In the genomic region with DNA sequence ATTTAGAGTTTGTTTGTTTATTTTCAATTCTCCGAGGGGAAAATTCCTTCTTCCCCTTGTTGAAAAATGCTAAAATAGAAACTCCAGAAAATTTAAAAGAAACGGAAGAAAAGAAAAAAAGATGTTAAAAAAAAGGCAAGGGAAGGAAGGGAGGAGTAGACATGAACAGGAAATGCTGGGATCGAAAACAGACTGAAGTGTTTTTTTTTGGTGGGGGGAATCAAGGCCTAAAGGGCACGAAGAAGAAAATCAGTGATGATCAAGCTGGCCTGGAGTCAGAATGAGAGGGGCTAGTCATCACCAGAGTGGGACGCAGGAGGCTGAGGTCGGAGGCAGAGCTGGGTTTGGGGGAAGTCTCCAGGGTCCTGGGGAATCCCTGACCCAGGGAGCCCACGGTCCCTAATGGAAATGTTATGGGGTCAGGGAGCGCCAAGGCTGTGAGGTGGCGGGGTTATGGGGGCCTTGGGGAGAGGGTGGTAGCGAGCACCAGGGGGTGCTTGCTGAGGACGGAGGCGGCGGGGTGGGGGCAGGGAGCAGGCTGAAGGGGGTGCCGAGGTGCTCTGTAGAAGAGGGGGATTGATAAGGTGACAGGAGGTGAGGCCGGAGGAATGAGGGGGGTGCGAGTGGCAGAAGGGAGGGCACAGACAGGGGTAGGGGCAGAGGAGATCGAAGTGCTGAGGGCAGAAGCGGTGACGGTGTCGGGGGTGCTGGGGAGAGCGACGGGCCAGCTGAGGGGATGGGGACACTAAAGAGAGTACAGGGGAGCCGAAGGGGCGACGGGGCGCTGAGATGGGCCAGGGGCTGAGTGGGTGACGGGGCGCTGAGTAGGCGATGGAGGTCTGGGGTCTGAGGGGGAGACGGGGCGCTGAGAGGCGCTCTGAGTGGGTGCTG, we compare ENCODE assay signal across 8 cellular contexts. TPM values are rescaled to one million over a fixed set of nuclear protein-coding genes. Genes with fewer than 3 reads are reported as not detected.
DNase-seq lines count a peak whose midpoint lies in the region; ATAC-seq and TF ChIP-seq lines count a peak whose summit lies in the region.

No MANE protein-coding gene starts in this region.

- intact Hi-C loops in activated B cell treated with CpG ODN at 0.5 μM for 24 hours (cut with micrococcal nuclease) = loop anchor here (1.0 to 10.0 kb wide), 6 partner anchors 9 to 1925 kb away; a partner anchor contains a TSS
- intact Hi-C loops in dendritic cell treated with granulocyte-macrophage colony-stimulating factor and Interleukin-4, amounts not matched to agents 40 ng/mL and 50 ng/mL, for 4 days (cut with micrococcal nuclease) = loop anchor here (5.0 kb wide), 2 partner anchors 45 kb away; no protein-coding TSS in a partner anchor

- no peak overlapping the region for H4K5ac ChIP-seq in mesendoderm (ENCODE audit: low read length)

- H3K27me3 ChIP-seq in HL-60 (ENCODE audit: insufficient read depth, poor library complexity, severe bottlenecking) (no peaks in the 10 kb centered on the region), mesendoderm (ENCODE audit: insufficient read depth, low read length, poor library complexity) (no peaks in the 10 kb centered on the region)

- peak overlapping the region; percentile 98 for H3K27ac Mint-ChIP-seq in activated B cell treated with CpG ODN at 0.5 μM for 24 hours
- H3K27ac Mint-ChIP-seq in dendritic cell treated with granulocyte-macrophage colony-stimulating factor and Interleukin-4, amounts not matched to agents 40 ng/mL and 50 ng/mL, for 4 days = peak overlapping the region; percentile 93
- peak overlapping the region; percentile 100 for H3K27ac Mint-ChIP-seq in stimulated activated effector memory CD8-positive, alpha-beta T cell treated with anti-CD3 and anti-CD28 coated beads, Interleukin-12 subunit alpha, Interleukin-12 subunit beta, amount 100 ng/mL, for 72 hours

- H3K4me3 ChIP-seq in HL-60 (replicated peaks; ENCODE audit: insufficient read depth, low read length) (peak overlapping the region; percentile 97), mesendoderm (ENCODE audit: low read length) (peak overlapping the region; percentile 83)

- H2AK5ac ChIP-seq in mesendoderm (ENCODE audit: low read length) = peak overlapping the region; percentile 60

- H3K56ac ChIP-seq in mesendoderm (ENCODE audit: low read length) = peak overlapping the region; percentile 98

- no peak overlapping the region for H2BK15ac ChIP-seq in mesendoderm (replicated peaks; ENCODE audit: low read depth)

- peaks cover 64% of the 10 kb centered on the region for H3K4me1 Mint-ChIP-seq in activated B cell treated with CpG ODN at 0.5 μM for 24 hours
- H3K4me1 Mint-ChIP-seq in dendritic cell treated with granulocyte-macrophage colony-stimulating factor and Interleukin-4, amounts not matched to agents 40 ng/mL and 50 ng/mL, for 4 days (ENCODE audit: low read depth) = peaks cover 41% of the 10 kb centered on the region
- peaks cover 60% of the 10 kb centered on the region for H3K4me1 Mint-ChIP-seq in stimulated activated effector memory CD8-positive, alpha-beta T cell treated with anti-CD3 and anti-CD28 coated beads, Interleukin-12 subunit alpha, Interleukin-12 subunit beta, amount 100 ng/mL, for 72 hours

- H3K4ac ChIP-seq in mesendoderm (ENCODE audit: low read depth, low read length) = peak overlapping the region; percentile 17

- peak overlapping the region; percentile 66 for H3K4me2 ChIP-seq in mesendoderm (ENCODE audit: low read length)

- peak overlapping the region; percentile 98 for H3K4me3 Mint-ChIP-seq in activated B cell treated with CpG ODN at 0.5 μM for 24 hours
- peak overlapping the region; percentile 96 for H3K4me3 Mint-ChIP-seq in dendritic cell treated with granulocyte-macrophage colony-stimulating factor and Interleukin-4, amounts not matched to agents 40 ng/mL and 50 ng/mL, for 4 days
- H3K4me3 Mint-ChIP-seq in stimulated activated effector memory CD8-positive, alpha-beta T cell treated with anti-CD3 and anti-CD28 coated beads, Interleukin-12 subunit alpha, Interleukin-12 subunit beta, amount 100 ng/mL, for 72 hours = peak overlapping the region; percentile 97

- peak in 1 of 2 experiments; percentile 17 for DNase-seq in HL-60 (ENCODE audit: low read depth in 1 of 2, low spot score in 1 of 2)
- DNase-seq in activated B cell treated with CpG ODN at 0.5 μM for 24 hours = peak; percentile 38
- peak; percentile 31 for DNase-seq in mesendoderm
- DNase-seq in stimulated activated effector memory CD8-positive, alpha-beta T cell treated with anti-CD3 and anti-CD28 coated beads, Interleukin-12 subunit alpha, Interleukin-12 subunit beta, amount 100 ng/mL, for 72 hours (ENCODE audit: low spot score in 2 of 2) = peak; percentile 38 to 84
- DNase-seq in NCI-H1092 treated with DMSO at 0.1 percent for 48 hours (lab: John Stamatoyannopoulos, UW) = no peak

- H3K18ac ChIP-seq in mesendoderm (ENCODE audit: low read length) = peak overlapping the region; percentile 54

- CTCF ChIA-PET in activated B cell treated with CpG ODN at 0.5 μM for 24 hours (lab: Charles Lee) = interaction anchor here (1.6 kb wide), 1 partner anchor 60 kb away, joined by 8 read pairs; no protein-coding TSS in a partner anchor

- no peak for ATAC-seq in activated B cell treated with CpG ODN at 0.5 μM for 24 hours (ENCODE audit: low read depth)
- ATAC-seq in stimulated activated effector memory CD8-positive, alpha-beta T cell treated with anti-CD3 and anti-CD28 coated beads, Interleukin-12 subunit alpha, Interleukin-12 subunit beta, amount 100 ng/mL, for 72 hours = peak; percentile 57
- ATAC-seq in HG02840 (IDR thresholded peaks at IDR 0.05; ENCODE audit: low FRiP score, unreplicated experiment) = no peak
- no peak for ATAC-seq in HG03159 (IDR thresholded peaks at IDR 0.05; ENCODE audit: unreplicated experiment)

- TF ChIP-seq CTCF in HL-60 (IDR thresholded peaks at IDR 0.05; ENCODE audit: insufficient read depth, low read length) (no peak), activated B cell treated with CpG ODN at 0.5 μM for 24 hours (IDR thresholded peaks at IDR 0.05) (no peak)

- no peak overlapping the region for H4K8ac ChIP-seq in mesendoderm (ENCODE audit: low read depth, low read length)

- POLR2A ChIA-PET in activated B cell treated with CpG ODN at 0.5 μM for 24 hours (lab: Charles Lee) = interaction anchor here (0.6 to 8.0 kb wide), 13 partner anchors 10 to 661 kb away, joined by 3 to 63 read pairs (median 8); a partner anchor contains a TSS

- H3K36me3 Mint-ChIP-seq in activated B cell treated with CpG ODN at 0.5 μM for 24 hours (ENCODE audit: low read depth) = peaks cover 72% of the 10 kb centered on the region
- peaks cover 90% of the 10 kb centered on the region for H3K36me3 Mint-ChIP-seq in dendritic cell treated with granulocyte-macrophage colony-stimulating factor and Interleukin-4, amounts not matched to agents 40 ng/mL and 50 ng/mL, for 4 days (ENCODE audit: low read depth)
- H3K36me3 Mint-ChIP-seq in stimulated activated effector memory CD8-positive, alpha-beta T cell treated with anti-CD3 and anti-CD28 coated beads, Interleukin-12 subunit alpha, Interleukin-12 subunit beta, amount 100 ng/mL, for 72 hours = peaks cover 100% of the 10 kb centered on the region

- no peaks in the 10 kb centered on the region for H3K4me1 ChIP-seq in mesendoderm (ENCODE audit: control insufficient read depth, low read depth, low read length)

- H3K9me3 Mint-ChIP-seq in activated B cell treated with CpG ODN at 0.5 μM for 24 hours = peaks cover 16% of the 10 kb centered on the region
- peaks cover 24% of the 10 kb centered on the region for H3K9me3 Mint-ChIP-seq in dendritic cell treated with granulocyte-macrophage colony-stimulating factor and Interleukin-4, amounts not matched to agents 40 ng/mL and 50 ng/mL, for 4 days
- H3K9me3 Mint-ChIP-seq in stimulated activated effector memory CD8-positive, alpha-beta T cell treated with anti-CD3 and anti-CD28 coated beads, Interleukin-12 subunit alpha, Interleukin-12 subunit beta, amount 100 ng/mL, for 72 hours = peaks cover 6% of the 10 kb centered on the region

- H3K27ac ChIP-seq in HL-60 (replicated peaks) = peak overlapping the region; percentile 96
- H3K27ac ChIP-seq in mesendoderm (ENCODE audit: low read depth, low read length) = peak overlapping the region; percentile 99

- H3K79me2 ChIP-seq in mesendoderm (ENCODE audit: control insufficient read depth, insufficient read depth, low read length) = peaks cover 61% of the 10 kb centered on the region

- WGBS in mesendoderm (ENCODE audit: extremely low coverage, insufficient coverage, low lambda C conversion rate) = 100% methylated on average over 1 of the region's 32 CpGs

- peak overlapping the region; percentile 96 for H3K9ac ChIP-seq in mesendoderm (ENCODE audit: low read length)

- peak overlapping the region; percentile 17 for H2BK5ac ChIP-seq in mesendoderm (ENCODE audit: low read length)

- no peak overlapping the region for H3K23ac ChIP-seq in mesendoderm (ENCODE audit: low read length)

- peaks cover 11% of the 10 kb centered on the region for H3K79me1 ChIP-seq in mesendoderm (ENCODE audit: low read length)

- no peaks in the 10 kb centered on the region for H3K27me3 Mint-ChIP-seq in activated B cell treated with CpG ODN at 0.5 μM for 24 hours
- H3K27me3 Mint-ChIP-seq in dendritic cell treated with granulocyte-macrophage colony-stimulating factor and Interleukin-4, amounts not matched to agents 40 ng/mL and 50 ng/mL, for 4 days = no peaks in the 10 kb centered on the region

- no peak overlapping the region for H2BK120ac ChIP-seq in mesendoderm (ENCODE audit: low read depth, low read length)

- peaks cover 23% of the 10 kb centered on the region for H3K36me3 ChIP-seq in mesendoderm (ENCODE audit: control insufficient read depth, insufficient read depth, low read length)

RNA-seq across cellular contexts. Expression of a gene that starts 0.7 kb away (rescaled TPM):
- total RNA-seq in activated B cell treated with CpG ODN at 0.5 μM for 24 hours = 49.6 and 51.9 TPM in 2 replicates
- 6.2 TPM for polyA plus RNA-seq in mesendoderm (2013, experiment 1 of 2)
- polyA plus RNA-seq in mesendoderm (2013, experiment 2 of 2) = 6.1 TPM

RNA-seq across cellular contexts. Expression of a gene that starts 57.9 kb away (rescaled TPM):
- total RNA-seq in activated B cell treated with CpG ODN at 0.5 μM for 24 hours = 76.5 and 78.4 TPM in 2 replicates
- polyA plus RNA-seq in mesendoderm (2013, experiment 1 of 2) = 71.9 TPM
- 72.6 TPM for polyA plus RNA-seq in mesendoderm (2013, experiment 2 of 2)
